Comparison of ENCODE assay signal across 8 cellular contexts in the genomic region with DNA sequence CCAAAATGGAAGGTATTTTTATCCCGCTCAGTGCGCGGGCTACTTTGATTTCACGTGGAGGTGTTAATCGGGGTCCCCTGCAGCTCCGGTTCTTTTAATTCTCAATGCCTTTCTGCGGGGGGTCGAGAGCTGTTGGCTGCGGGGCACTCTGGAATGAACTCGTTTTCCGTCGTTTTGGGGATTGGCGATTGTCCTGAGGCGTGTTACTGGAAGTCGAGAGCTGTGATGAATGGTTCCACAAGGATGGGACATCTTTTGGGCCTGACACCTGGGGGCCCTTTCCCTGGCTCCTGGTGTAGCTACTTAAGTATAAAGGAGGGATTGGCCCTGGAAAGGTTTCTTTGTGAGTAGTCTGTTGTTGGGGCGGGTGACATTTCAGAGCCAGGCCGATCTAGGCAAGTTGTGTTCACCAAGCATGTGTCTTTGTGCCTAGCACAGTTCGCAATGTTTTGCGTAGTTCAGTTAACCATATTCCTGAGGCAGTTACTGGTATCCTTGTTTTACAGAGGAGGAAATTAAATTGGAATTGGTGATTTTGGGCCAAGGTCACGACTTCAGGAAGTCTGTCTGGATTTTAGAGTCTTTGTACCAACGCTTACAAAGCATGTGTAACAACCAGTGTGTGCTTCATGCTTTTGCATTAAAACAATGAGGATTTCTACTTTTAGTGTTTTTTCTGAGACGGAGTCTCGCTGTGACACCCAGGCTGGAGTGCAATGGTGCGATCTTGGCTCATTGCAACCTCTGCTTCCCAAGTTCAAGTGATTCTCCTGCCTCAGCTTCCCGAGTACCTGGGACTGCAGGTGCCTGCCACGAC. TPM values are rescaled to one million over a fixed set of nuclear protein-coding genes. Genes with fewer than 3 reads are reported as not detected.
DNase-seq lines count a peak whose midpoint lies in the region; ATAC-seq, FAIRE-seq and TF ChIP-seq lines count a peak whose summit lies in the region.

No MANE protein-coding gene starts in this region.

- peaks cover 67% of the 10 kb centered on the region for H3K36me3 Mint-ChIP-seq in activated B cell treated with CpG ODN at 0.5 μM for 24 hours (ENCODE audit: low read depth)
- peaks cover 57% of the 10 kb centered on the region for H3K36me3 Mint-ChIP-seq in stimulated activated memory B cell treated with anti-CD40 and anti-IgM and Interleukin-4, amounts not matched to agents 10 μg/mL and 1 μg/mL and 100 μg/mL, for 72 hours

- POLR2A ChIA-PET in activated B cell treated with CpG ODN at 0.5 μM for 24 hours (lab: Charles Lee), result interaction anchor here (0.6 to 2.9 kb wide), 21 partner anchors 10 to 495 kb away, joined by 3 to 28 read pairs (median 5); partner anchors contain the start of genes ALDH16A1, FLT3LG, GYS1 and PIH1D1

- intact Hi-C loops in activated B cell treated with CpG ODN at 0.5 μM for 24 hours (cut with micrococcal nuclease), result no loop called here
- intact Hi-C loops in right cardiac atrium (cut with DNase I), result no loop called here

- ATAC-seq in activated B cell treated with CpG ODN at 0.5 μM for 24 hours (ENCODE audit: low read depth) (no peak), right cardiac atrium (no peak)
- ATAC-seq in stimulated activated memory B cell treated with anti-CD40 and anti-IgM and Interleukin-4, amounts not matched to agents 10 μg/mL and 1 μg/mL and 100 μg/mL, for 72 hours, result no peak

- peak overlapping the region; percentile 93 for H3K4me3 Mint-ChIP-seq in activated B cell treated with CpG ODN at 0.5 μM for 24 hours
- peak overlapping the region; percentile 99 for H3K4me3 Mint-ChIP-seq in stimulated activated memory B cell treated with anti-CD40 and anti-IgM and Interleukin-4, amounts not matched to agents 10 μg/mL and 1 μg/mL and 100 μg/mL, for 72 hours

- no peaks in the 10 kb centered on the region for H3K27me3 ChIP-seq in right cardiac atrium (ENCODE audit: control insufficient read depth, insufficient read depth)

- peaks cover 2% of the 10 kb centered on the region for H3K27me3 Mint-ChIP-seq in activated B cell treated with CpG ODN at 0.5 μM for 24 hours
- H3K27me3 Mint-ChIP-seq in stimulated activated memory B cell treated with anti-CD40 and anti-IgM and Interleukin-4, amounts not matched to agents 10 μg/mL and 1 μg/mL and 100 μg/mL, for 72 hours, result no peaks in the 10 kb centered on the region

- H3K4me3 ChIP-seq in right cardiac atrium (ENCODE audit: low read length), result peak overlapping the region; percentile 88

- DNase-seq in NCI-H1417 (lab: John Stamatoyannopoulos, UW), result peak in 2 of 3 experiments; percentile 47
- DNase-seq in NCI-H1417 treated with DMSO at 0.1 percent for 48 hours (lab: John Stamatoyannopoulos, UW), result no peak
- DNase-seq in activated B cell treated with CpG ODN at 0.5 μM for 24 hours, result no peak
- no peak for DNase-seq in right cardiac atrium
- DNase-seq in middle frontal gyrus (ENCODE audit: extremely low spot score, low spot score), result no peak
- no peak for DNase-seq in RKO (ENCODE audit: low spot score)
- DNase-seq in GM19239 (ENCODE audit: insufficient read length, low spot score), result no peak

- no peak for FAIRE-seq in GM19239 (lab: Jason Lieb, UNC)

- H3K4me1 Mint-ChIP-seq in activated B cell treated with CpG ODN at 0.5 μM for 24 hours, result peaks cover 43% of the 10 kb centered on the region
- H3K4me1 Mint-ChIP-seq in stimulated activated memory B cell treated with anti-CD40 and anti-IgM and Interleukin-4, amounts not matched to agents 10 μg/mL and 1 μg/mL and 100 μg/mL, for 72 hours, result peaks cover 51% of the 10 kb centered on the region

- no peaks in the 10 kb centered on the region for H3K9me3 Mint-ChIP-seq in activated B cell treated with CpG ODN at 0.5 μM for 24 hours
- no peaks in the 10 kb centered on the region for H3K9me3 Mint-ChIP-seq in stimulated activated memory B cell treated with anti-CD40 and anti-IgM and Interleukin-4, amounts not matched to agents 10 μg/mL and 1 μg/mL and 100 μg/mL, for 72 hours

- no peaks in the 10 kb centered on the region for H3K9me3 ChIP-seq in right cardiac atrium (ENCODE audit: control insufficient read depth, low read length)

- TF ChIP-seq CTCF in activated B cell treated with CpG ODN at 0.5 μM for 24 hours (IDR thresholded peaks at IDR 0.05), result no peak

- WGBS in right cardiac atrium, result 2% methylated on average over 26 of the region's 26 CpGs

- CTCF ChIA-PET in activated B cell treated with CpG ODN at 0.5 μM for 24 hours (lab: Charles Lee), result interaction anchor here (0.8 to 1.0 kb wide), 2 partner anchors 14 to 18 kb away, joined by 3 read pairs; partner anchors contain the start of gene FLT3LG

- H3K27ac Mint-ChIP-seq in activated B cell treated with CpG ODN at 0.5 μM for 24 hours, result peak overlapping the region; percentile 91
- peak overlapping the region; percentile 98 for H3K27ac Mint-ChIP-seq in stimulated activated memory B cell treated with anti-CD40 and anti-IgM and Interleukin-4, amounts not matched to agents 10 μg/mL and 1 μg/mL and 100 μg/mL, for 72 hours

- peak overlapping the region; percentile 82 for H3K27ac ChIP-seq in right cardiac atrium (ENCODE audit: low read length)

- peaks cover 6% of the 10 kb centered on the region for H3K4me1 ChIP-seq in right cardiac atrium (ENCODE audit: control insufficient read depth, insufficient read depth, low read length)

RNA-seq across cellular contexts. Expression of gene RPL13A, which starts 0.8 kb away (rescaled TPM):
- total RNA-seq in activated B cell treated with CpG ODN at 0.5 μM for 24 hours (6,642 and 7,342 TPM in 2 replicates), right cardiac atrium (1,000 to 10,000 TPM; 1,399 to 1,753 (median 1,480) TPM)
- polyA plus RNA-seq in right cardiac atrium, result 1,392 TPM

RNA-seq across cellular contexts. Expression of gene RPS11, which starts 8.0 kb away (rescaled TPM):
- 3,758 and 4,733 TPM in 2 replicates for total RNA-seq in activated B cell treated with CpG ODN at 0.5 μM for 24 hours
- 1,000 to 10,000 TPM; 1,034 to 1,270 (median 1,120) TPM for total RNA-seq in right cardiac atrium
- polyA plus RNA-seq in right cardiac atrium, result 2,599 TPM

RNA-seq across cellular contexts. Expression of gene FLT3LG, which starts 14.2 kb away (rescaled TPM):
- total RNA-seq in activated B cell treated with CpG ODN at 0.5 μM for 24 hours (15.4 and 17.7 TPM in 2 replicates), right cardiac atrium (1 to 10 TPM; 4.4 to 6.8 (median 4.9) TPM)
- 6.6 TPM for polyA plus RNA-seq in right cardiac atrium

RNA-seq across cellular contexts. Expression of gene FCGRT, which starts 24.2 kb away (rescaled TPM):
- total RNA-seq in activated B cell treated with CpG ODN at 0.5 μM for 24 hours (17.4 and 18.8 TPM in 2 replicates), right cardiac atrium (100 to 1,000 TPM; 139 to 158 (median 147) TPM)
- 104 TPM for polyA plus RNA-seq in right cardiac atrium

RNA-seq across cellular contexts. Expression of gene ALDH16A1, which starts 35.2 kb away (rescaled TPM):
- 61.4 and 61.6 TPM in 2 replicates for total RNA-seq in activated B cell treated with CpG ODN at 0.5 μM for 24 hours
- 10 to 100 TPM; 11.1 to 17.7 (median 11.9) TPM for total RNA-seq in right cardiac atrium
- 9.3 TPM for polyA plus RNA-seq in right cardiac atrium

Comparison
In these comparisons a context has a peak if more than half of its experiments do, and no peak if none do; other contexts are left out.
1. DNase-seq: peak in NCI-H1417 (2 of 3); none in NCI-H1417 treated with DMSO at 0.1 percent for 48 hours (single experiment), activated B cell treated with CpG ODN at 0.5 μM for 24 hours (single experiment), right cardiac atrium (0 of 3), middle frontal gyrus (single experiment), RKO (single experiment) and GM19239 (single experiment).